ENCODE assay signal across 22 cellular contexts in the genomic region with DNA sequence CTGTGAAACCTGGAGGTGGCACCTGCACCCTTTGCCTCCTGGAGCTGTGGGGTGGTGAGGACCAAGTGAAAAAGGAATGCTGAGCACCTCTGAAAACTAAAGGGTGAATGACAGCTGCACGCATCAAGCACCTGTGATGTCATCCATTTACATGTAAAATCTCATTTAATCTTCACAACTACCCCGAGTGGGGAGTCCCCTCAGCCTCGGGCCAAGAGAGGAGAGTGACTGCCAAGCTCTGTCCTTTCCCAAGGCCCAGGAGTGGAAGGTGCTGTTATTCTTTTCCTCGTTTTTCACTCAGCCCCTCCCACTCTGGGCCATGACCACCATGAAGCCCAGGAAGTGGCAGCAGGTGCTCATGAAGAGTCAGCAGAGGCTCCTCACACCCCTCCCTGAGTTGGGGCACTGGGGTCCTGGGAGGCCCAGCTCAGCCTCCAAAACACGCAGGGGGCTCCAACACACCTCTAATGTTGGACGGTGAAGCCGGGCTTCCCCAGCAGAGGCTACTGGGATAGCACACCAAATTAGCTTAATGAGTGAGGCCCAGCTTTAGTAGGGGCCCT. TPM values are rescaled to one million over a fixed set of nuclear protein-coding genes. Genes with fewer than 3 reads are reported as not detected.
DNase-seq lines count a peak whose midpoint lies in the region; ATAC-seq, FAIRE-seq and TF ChIP-seq lines count a peak whose summit lies in the region.
"Had no signal": no experiment of that assay in that cellular context is flagged by ENCODE, and none has a peak within 500 bp of the region (broad histone marks: within the 10 kb centered on the region; RNA-seq: fewer than 3 reads in every experiment).

No MANE protein-coding gene starts in this region.

- H3K27me3 Mint-ChIP-seq in T-helper 17 cell, result no peaks in the 10 kb centered on the region
- H3K27me3 Mint-ChIP-seq: B cell had no signal

- no peak for TF ChIP-seq POLR2A in HCT116 (IDR thresholded peaks at IDR 0.05; ENCODE audit: borderline replicate concordance, extremely low read depth, insufficient read depth, insufficient read length)

- H3K9me3 ChIP-seq in HCT116 (ENCODE audit: control insufficient read depth in 1 of 2, insufficient read depth in 1 of 2, low read depth in 1 of 2, low read length in 2 of 2), result no peaks in the 10 kb centered on the region
- H3K9me3 ChIP-seq in T-helper 17 cell (ENCODE audit: control insufficient read depth, low read length, poor library complexity, severe bottlenecking), result no peaks in the 10 kb centered on the region
- H3K9me3 ChIP-seq in keratinocyte (ENCODE audit: control insufficient read depth, low read depth, low read length), result no peaks in the 10 kb centered on the region
- no peaks in the 10 kb centered on the region for H3K9me3 ChIP-seq in mesenchymal stem cell (ENCODE audit: control insufficient read depth, low read length)
- H3K9me3 ChIP-seq: esophagus muscularis mucosa, heart left ventricle, thoracic aorta had no signal

- intact Hi-C loops in HCT116 (cut with micrococcal nuclease), result no loop called here

- POLR2A ChIA-PET in GM10248 (lab: Yijun Ruan, JAX) (no interaction called here), HCT116 (lab: Charles Lee) (no interaction called here)

- H3K4me3 ChIP-seq in HCT116 (replicated peaks in 1 of 2; ENCODE audit: low read depth in 1 of 2, low read length in 2 of 2) (no peak overlapping the region), keratinocyte (ENCODE audit: control insufficient read depth in 2 of 3, extremely low read depth in 1 of 3, insufficient read depth in 2 of 3, low read depth in 1 of 3, low read length in 3 of 3) (no peak overlapping the region), mesenchymal stem cell (ENCODE audit: insufficient read depth in 1 of 2, low read depth in 1 of 2, low read length in 2 of 2) (no peak overlapping the region)
- H3K4me3 ChIP-seq: coronary artery, esophagus muscularis mucosa, heart left ventricle, thoracic aorta had no signal

- no peak overlapping the region for H3K23ac ChIP-seq in mesenchymal stem cell (ENCODE audit: low read length in 2 of 2)

- no peak overlapping the region for H3K4ac ChIP-seq in mesenchymal stem cell (ENCODE audit: low read depth in 1 of 2, low read length in 2 of 2)

- H3K4me1 ChIP-seq in HCT116 (ENCODE audit: control insufficient read depth in 1 of 2, insufficient read depth in 2 of 2, low read length in 2 of 2) (peaks cover 61 to 74% of the 10 kb centered on the region in 2 experiments), keratinocyte (ENCODE audit: control insufficient read depth, extremely low read depth, insufficient read depth, low read length) (peaks cover 98% of the 10 kb centered on the region), mesenchymal stem cell (ENCODE audit: control insufficient read depth, insufficient read depth, low read depth, low read length) (peaks cover 29% of the 10 kb centered on the region)

- RAD21 ChIA-PET in HCT116 (lab: Charles Lee; ENCODE audit: low non-redundant PET in 1 of 2, low total read pairs in 2 of 2, uncharacterized antibody in 2 of 2, unreplicated experiment in 2 of 2), result no interaction called here

- no peak for TF ChIP-seq CTCF in GM10248 (IDR thresholded peaks at IDR 0.05; ENCODE audit: control extremely low read depth, extremely low read depth, low read depth, missing control alignments)
- TF ChIP-seq CTCF in HCT116 (IDR thresholded peaks at IDR 0.05 in 2 of 3, conservative IDR thresholded peaks at IDR 0.05 in 1 of 3; ENCODE audit: borderline replicate concordance in 1 of 3, insufficient read depth in 1 of 3, low read depth in 2 of 3, low read length in 2 of 3), result no peak
- TF ChIP-seq CTCF in keratinocyte (optimal IDR thresholded peaks at IDR 0.05 in 1 of 3, IDR thresholded peaks at IDR 0.05 in 1 of 3, conservative IDR thresholded peaks at IDR 0.05 in 1 of 3; ENCODE audit: extremely low read depth in 1 of 3, insufficient read depth in 2 of 3, low read length in 3 of 3), result no peak

- H2BK15ac ChIP-seq in mesenchymal stem cell (ENCODE audit: low read depth, poor library complexity, severe bottlenecking), result no peak overlapping the region

- H3K9ac ChIP-seq in HCT116 (ENCODE audit: low read length) (no peak overlapping the region), keratinocyte (ENCODE audit: control insufficient read depth, extremely low read depth, insufficient read depth, low read length) (peak overlapping the region; percentile 92), mesenchymal stem cell (ENCODE audit: low read length) (no peak overlapping the region)

- no peaks in the 10 kb centered on the region for H4K20me1 ChIP-seq in HCT116 (ENCODE audit: insufficient read depth)
- no peaks in the 10 kb centered on the region for H4K20me1 ChIP-seq in keratinocyte (ENCODE audit: control insufficient read depth, extremely low read depth, insufficient read depth, low read length)

- no peak overlapping the region for H3K4me3 Mint-ChIP-seq in T-helper 17 cell
- H3K4me3 Mint-ChIP-seq: activated CD8-positive, alpha-beta T cell treated with anti-CD3 and anti-CD28 coated beads, Interleukin-2, amount 10 ng/mL, durations not matched to agents 7 days and 5 days; B cell; memory B cell had no signal

- ATAC-seq in HCT116, result no peak
- no peak for ATAC-seq in T-helper 17 cell
- no peak for ATAC-seq in HG03139 (IDR thresholded peaks at IDR 0.05; ENCODE audit: unreplicated experiment)
- ATAC-seq in left lobe of liver, result no peak
- ATAC-seq: activated CD8-positive, alpha-beta T cell treated with anti-CD3 and anti-CD28 coated beads, Interleukin-2, amount 10 ng/mL, durations not matched to agents 7 days and 5 days; heart left ventricle; sciatic nerve had no signal

- peak; percentile 53 for FAIRE-seq in keratinocyte (lab: Jason Lieb, UNC)
- FAIRE-seq: islet of Langerhans had no signal

- peaks cover 25% of the 10 kb centered on the region for H3K79me1 ChIP-seq in mesenchymal stem cell (replicated peaks; ENCODE audit: low read length, poor library complexity, severe bottlenecking)

- H3K27ac ChIP-seq in HCT116 (ENCODE audit: low read depth, low read length) (no peak overlapping the region), keratinocyte (ENCODE audit: control insufficient read depth, insufficient read depth, low read length) (peak overlapping the region; percentile 100), mesenchymal stem cell (ENCODE audit: low read length, poor library complexity, severe bottlenecking) (no peak overlapping the region)
- H3K27ac ChIP-seq: coronary artery, esophagus muscularis mucosa, heart left ventricle, thoracic aorta had no signal

- H3K4me1 Mint-ChIP-seq in T-helper 17 cell, result peaks cover 25% of the 10 kb centered on the region
- H3K4me1 Mint-ChIP-seq: B cell, memory B cell had no signal

- H3K79me2 ChIP-seq in HCT116 (ENCODE audit: insufficient read depth, low read length) (peaks cover 16% of the 10 kb centered on the region; the same call in 1 of the 2 replicates), keratinocyte (ENCODE audit: control insufficient read depth, insufficient read depth, low read length) (peaks cover 70% of the 10 kb centered on the region)

- CTCF ChIA-PET in GM10248 (lab: Yijun Ruan, JAX), result interaction anchor here (1.1 to 6.3 kb wide), 11 partner anchors 10 to 49 kb away, joined by 3 to 42 read pairs (median 4); a partner anchor contains a TSS
- CTCF ChIA-PET in HCT116 (lab: Charles Lee), result interaction anchor here (1.0 to 1.4 kb wide), 2 partner anchors 28 to 36 kb away, joined by 3 read pairs; no protein-coding TSS in a partner anchor

- H2BK120ac ChIP-seq in mesenchymal stem cell (ENCODE audit: low read depth, low read length), result no peak overlapping the region

- DNase-seq in GM10248 (ENCODE audit: extremely low spot score), result peak; percentile 63
- DNase-seq in HCT116 (ENCODE audit: low read depth, low spot score), result no peak
- DNase-seq in T-helper 17 cell, result no peak
- DNase-seq in keratinocyte (ENCODE audit: low read depth, low spot score), result no peak
- DNase-seq in mesenchymal stem cell, result no peak
- no peak for DNase-seq in activated gamma-delta T cell treated with Interleukin-2 at 50 U/mL for 16 hours
- no peak for DNase-seq in left lobe of liver (ENCODE audit: low spot score)
- DNase-seq: activated CD8-positive, alpha-beta T cell treated with anti-CD3 and anti-CD28 coated beads, Interleukin-2, amount 10 ng/mL, durations not matched to agents 7 days and 5 days; activated effector memory CD4-positive, alpha-beta T cell treated with Interleukin-2 at 50 U/mL for 16 hours; aorta; DMS79 treated with DMSO at 0.1 percent for 48 hours; heart left ventricle; NCI-H1694; stimulated activated CD4-positive, alpha-beta T cell treated with anti-CD3 and anti-CD28 coated beads, Interleukin-2, amount 100 ng/mL, for 48 hours had no signal

- no peak overlapping the region for H4K8ac ChIP-seq in mesenchymal stem cell (ENCODE audit: low read length)

- no peak overlapping the region for H3K18ac ChIP-seq in mesenchymal stem cell (ENCODE audit: low read depth in 1 of 2, low read length in 2 of 2)

- no peak overlapping the region for H2AFZ ChIP-seq in HCT116 (ENCODE audit: low read depth, low read length, poor library complexity, severe bottlenecking)
- no peak overlapping the region for H2AFZ ChIP-seq in keratinocyte (ENCODE audit: control insufficient read depth, low read length)
- H2AFZ ChIP-seq in mesenchymal stem cell (ENCODE audit: low read depth, low read length), result no peak overlapping the region

- H3K27me3 ChIP-seq in HCT116 (ENCODE audit: insufficient read depth, low read length) (no peaks in the 10 kb centered on the region), keratinocyte (ENCODE audit: control insufficient read depth, extremely low read depth, insufficient read depth, low read length) (no peaks in the 10 kb centered on the region), mesenchymal stem cell (ENCODE audit: control insufficient read depth in 1 of 2, insufficient read depth in 1 of 2, low read length in 2 of 2) (no peaks in the 10 kb centered on the region)
- H3K27me3 ChIP-seq: esophagus muscularis mucosa, heart left ventricle had no signal

- H3K4me2 ChIP-seq in HCT116 (ENCODE audit: low read length), result 0 out of 2 replicates have a peak overlapping the region, but pooled peaks have one; percentile 68
- H3K4me2 ChIP-seq in keratinocyte (ENCODE audit: control insufficient read depth, extremely low read depth, insufficient read depth, low read depth, low read length), result peak overlapping the region; percentile 29
- no peak overlapping the region for H3K4me2 ChIP-seq in mesenchymal stem cell (ENCODE audit: low read length, poor library complexity, severe bottlenecking)

- no peak overlapping the region for H2BK5ac ChIP-seq in mesenchymal stem cell (ENCODE audit: low read depth, low read length, poor library complexity, severe bottlenecking)

- no peaks in the 10 kb centered on the region for H3K36me3 Mint-ChIP-seq in T-helper 17 cell (ENCODE audit: low read depth)
- H3K36me3 Mint-ChIP-seq: memory B cell had no signal

- 75% methylated on average over 7 of the region's 7 CpGs for WGBS in mesenchymal stem cell

- dilution Hi-C loops in keratinocyte (cut with MboI; ENCODE audit: extremely low pct_ligation_motif_present, low sequenced_read_pairs), result no loop called here

- BruUV-seq in HCT116 (replicated peaks; lab: Mats Ljungman, UMichigan), result no TSS peak

- H2AK5ac ChIP-seq in mesenchymal stem cell (ENCODE audit: low read length, severe bottlenecking), result no peak overlapping the region

- H2BK12ac ChIP-seq in mesenchymal stem cell (ENCODE audit: low read length in 2 of 2), result no peak overlapping the region

- H3K36me3 ChIP-seq in HCT116 (ENCODE audit: control insufficient read depth in 1 of 2, insufficient read depth in 2 of 2, low read length in 2 of 2) (no peaks in the 10 kb centered on the region), keratinocyte (ENCODE audit: control insufficient read depth in 2 of 2, extremely low read depth in 1 of 2, insufficient read depth in 2 of 2, low read length in 2 of 2) (peaks cover 0 to 5% of the 10 kb centered on the region in 2 experiments), mesenchymal stem cell (ENCODE audit: control insufficient read depth in 1 of 2, insufficient read depth in 2 of 2, low read depth in 1 of 2, low read length in 2 of 2) (no peaks in the 10 kb centered on the region)
- H3K36me3 ChIP-seq: esophagus muscularis mucosa, heart left ventricle, thoracic aorta had no signal

- H4K91ac ChIP-seq in mesenchymal stem cell (ENCODE audit: low read length), result no peak overlapping the region

- H3K14ac ChIP-seq in mesenchymal stem cell (ENCODE audit: low read length in 2 of 2), result no peak overlapping the region

- no peaks in the 10 kb centered on the region for H3K9me2 ChIP-seq in HCT116 (ENCODE audit: insufficient read depth)

- peak overlapping the region; percentile 72 for H3K27ac Mint-ChIP-seq in T-helper 17 cell
- H3K27ac Mint-ChIP-seq: activated CD8-positive, alpha-beta T cell treated with anti-CD3 and anti-CD28 coated beads, Interleukin-2, amount 10 ng/mL, durations not matched to agents 7 days and 5 days; B cell; memory B cell had no signal

- H3K9me1 ChIP-seq in keratinocyte (ENCODE audit: control insufficient read depth, extremely low read depth, insufficient read depth, low read length), result peaks cover 2% of the 10 kb centered on the region

- no peak for TF ChIP-seq RAD21 in HCT116 (IDR thresholded peaks at IDR 0.05; ENCODE audit: low read depth)

RNA-seq across cellular contexts. Expression of a gene that starts 35.7 kb away (rescaled TPM):
- total RNA-seq in HCT116 (2021; ENCODE audit: unreplicated experiment) (23.8 TPM), T-helper 17 cell (1 to 10 TPM; 5.2 to 5.3 TPM), left lobe of liver (6.5 TPM)
- 17.7 and 22.2 TPM in 2 replicates for polyA plus RNA-seq in HCT116 (2012)
- 37.5 to 51.8 TPM (median 39.7 TPM) in 3 replicates for polyA plus RNA-seq in keratinocyte
- 15.4 TPM for polyA plus RNA-seq in keratinocyte (2011; ENCODE audit: low read depth)
- 32.7 and 39.4 TPM in 2 replicates for polyA plus RNA-seq in keratinocyte (2011; cell fraction: cytosol; rRNA removed)
- 115 and 134 TPM in 2 replicates for polyA plus RNA-seq in keratinocyte (2011; cell fraction: nucleus; rRNA removed)
- polyA plus RNA-seq in keratinocyte (2012; ENCODE audit: low replicate concordance), result 67.3 and 67.5 TPM in 2 replicates
- polyA minus RNA-seq in keratinocyte, result 111 to 317 TPM (median 149 TPM) in 3 replicates
- polyA minus RNA-seq in keratinocyte (2011; cell fraction: cytosol; rRNA and poly(A)+ RNA removed), result 75.8 TPM
- polyA minus RNA-seq in keratinocyte (2011; cell fraction: nucleus; rRNA and poly(A)+ RNA removed), result 116 and 161 TPM in 2 replicates
- 9.7 TPM for polyA plus RNA-seq in mesenchymal stem cell (2013, experiment 1 of 2)
- 10.0 TPM for polyA plus RNA-seq in mesenchymal stem cell (2013, experiment 2 of 2)
